In genomic region chr10:32952094-32952493, GRCh38 we compare ENCODE assay signal across 3 cellular contexts.
TF ChIP-seq lines count a peak whose summit lies in the region.

No MANE protein-coding gene starts in this region.

TF ChIP-seq in SK-N-SH, 30 proteins besides CTCF, POLR2A, EP300 and RAD21:
- TF ChIP-seq ZBTB33 (IDR thresholded peaks at IDR 0.05; ENCODE audit: borderline replicate concordance, low read depth) (no peak), SMC3 (IDR thresholded peaks at IDR 0.05; ENCODE audit: low read depth, low read length) (no peak), NFIC (IDR thresholded peaks at IDR 0.05; ENCODE audit: borderline replicate concordance) (no peak), FOSL2 (IDR thresholded peaks at IDR 0.05; ENCODE audit: borderline replicate concordance, low read depth) (no peak)
TF ChIP-seq in SK-N-SH: peak in this region for 0.

TF ChIP-seq in SK-N-SH treated with all-trans-retinoic acid at 6 μM for 48 hours, 23 proteins besides CTCF, POLR2A, EP300 and RAD21:
- TF ChIP-seq, protein P1, sequence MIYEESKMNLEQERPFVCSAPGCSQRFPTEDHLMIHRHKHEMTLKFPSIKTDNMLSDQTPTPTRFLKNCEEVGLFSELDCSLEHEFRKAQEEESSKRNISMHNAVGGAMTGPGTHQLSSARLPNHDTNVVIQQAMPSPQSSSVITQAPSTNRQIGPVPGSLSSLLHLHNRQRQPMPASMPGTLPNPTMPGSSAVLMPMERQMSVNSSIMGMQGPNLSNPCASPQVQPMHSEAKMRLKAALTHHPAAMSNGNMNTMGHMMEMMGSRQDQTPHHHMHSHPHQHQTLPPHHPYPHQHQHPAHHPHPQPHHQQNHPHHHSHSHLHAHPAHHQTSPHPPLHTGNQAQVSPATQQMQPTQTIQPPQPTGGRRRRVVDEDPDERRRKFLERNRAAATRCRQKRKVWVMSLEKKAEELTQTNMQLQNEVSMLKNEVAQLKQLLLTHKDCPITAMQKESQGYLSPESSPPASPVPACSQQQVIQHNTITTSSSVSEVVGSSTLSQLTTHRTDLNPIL (CRISPR knock-in tag; IDR thresholded peaks at IDR 0.05; ENCODE audit: low read depth), result no peak
- TF ChIP-seq SNAI2 (CRISPR knock-in tag; IDR thresholded peaks at IDR 0.05), result no peak

TF ChIP-seq in endothelial cell of umbilical vein, 7 proteins besides CTCF, POLR2A, EP300 and RAD21:
- TF ChIP-seq EZH2 (IDR thresholded peaks at IDR 0.05; ENCODE audit: borderline replicate concordance, low read depth, low read length, severe bottlenecking) (no peak), GATA2 (IDR thresholded peaks at IDR 0.05; ENCODE audit: insufficient read depth, insufficient read length, low read depth, low read length) (no peak), POLR2AphosphoS5 (IDR thresholded peaks at IDR 0.05; ENCODE audit: insufficient read depth, low read depth, low read length) (no peak), FOS (IDR thresholded peaks at IDR 0.05; ENCODE audit: borderline replicate concordance, insufficient read depth, low read length) (no peak), MYC (IDR thresholded peaks at IDR 0.05; ENCODE audit: low read depth, low read length) (no peak), JUN (IDR thresholded peaks at IDR 0.05; ENCODE audit: borderline replicate concordance, insufficient read depth, insufficient read length, low read depth) (no peak)
- TF ChIP-seq, protein P2, sequence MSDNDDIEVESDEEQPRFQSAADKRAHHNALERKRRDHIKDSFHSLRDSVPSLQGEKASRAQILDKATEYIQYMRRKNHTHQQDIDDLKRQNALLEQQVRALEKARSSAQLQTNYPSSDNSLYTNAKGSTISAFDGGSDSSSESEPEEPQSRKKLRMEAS (IDR thresholded peaks at IDR 0.05; ENCODE audit: insufficient read depth, insufficient read length), result no peak
